Comparison of ENCODE assay signal across 26 cellular contexts in genomic region chr17:72311004-72311403, GRCh38.
"Had no signal": no experiment of that assay in that cellular context is flagged by ENCODE, and none has a peak within 500 bp of the region (broad histone marks: within the 10 kb centered on the region; RNA-seq: fewer than 3 reads in every experiment).

No MANE protein-coding gene starts in this region.

- DNase-seq: activated CD4-positive, alpha-beta T cell treated with anti-CD3 and anti-CD28 coated beads, Interleukin-2, amount 50 U/mL, for 48 hours; activated CD4-positive, CD25-positive, alpha-beta regulatory T cell treated with anti-CD3 and anti-CD28 coated beads, Interleukin-2, amount 50 U/mL, for 72 hours; activated effector memory CD4-positive, alpha-beta T cell treated with Interleukin-2 at 50 U/mL for 16 hours; activated naive CD4-positive, alpha-beta T cell treated with anti-CD3 and anti-CD28 coated beads for 36 hours; activated naive CD8-positive, alpha-beta T cell treated with anti-CD3 and anti-CD28 coated beads, Interleukin-2, amount 10 ng/mL, durations not matched to agents 7 days and 5 days; activated T-cell treated with anti-CD3 and anti-CD28 coated beads, Interleukin-2, amount 50 U/mL, for 48 hours; amniotic stem cell; cerebellar nuclear complex; endodermal cell; heart right ventricle; naive B cell; nucleus accumbens; right cardiac atrium; stimulated activated CD4-positive, alpha-beta T cell treated with anti-CD3 and anti-CD28 coated beads, Interleukin-12 subunit alpha, Interleukin-12 subunit beta, amount 100 ng/mL, for 4 hours; stimulated activated CD4-positive, alpha-beta T cell treated with anti-CD3 and anti-CD28 coated beads, Interleukin-1b, Interleukin-23, amount 100 ng/mL, for 48 hours; stomach; WERI-Rb-1 had no signal

- H3K27me3 Mint-ChIP-seq: activated naive CD8-positive, alpha-beta T cell treated with anti-CD3 and anti-CD28 coated beads, Interleukin-2, amount 10 ng/mL, durations not matched to agents 7 days and 5 days had no signal

- H3K4me1 Mint-ChIP-seq: activated naive CD8-positive, alpha-beta T cell treated with anti-CD3 and anti-CD28 coated beads, Interleukin-2, amount 10 ng/mL, durations not matched to agents 7 days and 5 days; endodermal cell; naive B cell; stimulated activated effector memory CD8-positive, alpha-beta T cell treated with anti-CD3 and anti-CD28 coated beads, Interleukin-12 subunit alpha, Interleukin-12 subunit beta, amount 100 ng/mL, for 72 hours had no signal

- H3K9me3 Mint-ChIP-seq: activated naive CD4-positive, alpha-beta T cell treated with anti-CD3 and anti-CD28 coated beads for 36 hours; endodermal cell had no signal

- FAIRE-seq: bronchial epithelial cell, TTC549 had no signal

- H3K36me3 Mint-ChIP-seq: activated naive CD8-positive, alpha-beta T cell treated with anti-CD3 and anti-CD28 coated beads, Interleukin-2, amount 10 ng/mL, durations not matched to agents 7 days and 5 days; naive B cell; stimulated activated effector memory CD8-positive, alpha-beta T cell treated with anti-CD3 and anti-CD28 coated beads, Interleukin-12 subunit alpha, Interleukin-12 subunit beta, amount 100 ng/mL, for 72 hours had no signal

- H3K36me3 ChIP-seq: heart right ventricle, stomach, suprapubic skin, tibial nerve, WERI-Rb-1 had no signal

- H3K27ac Mint-ChIP-seq: activated naive CD4-positive, alpha-beta T cell treated with anti-CD3 and anti-CD28 coated beads for 36 hours; activated naive CD8-positive, alpha-beta T cell treated with anti-CD3 and anti-CD28 coated beads, Interleukin-2, amount 10 ng/mL, durations not matched to agents 7 days and 5 days; endodermal cell; naive B cell; stimulated activated effector memory CD8-positive, alpha-beta T cell treated with anti-CD3 and anti-CD28 coated beads, Interleukin-12 subunit alpha, Interleukin-12 subunit beta, amount 100 ng/mL, for 72 hours had no signal

- H3K9me3 ChIP-seq: heart right ventricle, stomach, suprapubic skin had no signal

- H3K4me3 ChIP-seq: coronary artery, heart right ventricle, lung, stomach, suprapubic skin, tibial nerve had no signal

- H3K4me3 Mint-ChIP-seq: activated naive CD4-positive, alpha-beta T cell treated with anti-CD3 and anti-CD28 coated beads for 36 hours; activated naive CD8-positive, alpha-beta T cell treated with anti-CD3 and anti-CD28 coated beads, Interleukin-2, amount 10 ng/mL, durations not matched to agents 7 days and 5 days; endodermal cell; naive B cell; stimulated activated effector memory CD8-positive, alpha-beta T cell treated with anti-CD3 and anti-CD28 coated beads, Interleukin-12 subunit alpha, Interleukin-12 subunit beta, amount 100 ng/mL, for 72 hours had no signal

- ATAC-seq: heart right ventricle; left lobe of liver; right cardiac atrium; stimulated activated effector memory CD8-positive, alpha-beta T cell treated with anti-CD3 and anti-CD28 coated beads, Interleukin-12 subunit alpha, Interleukin-12 subunit beta, amount 100 ng/mL, for 72 hours had no signal

- H3K27me3 ChIP-seq: tibial nerve had no signal

- H3K27ac ChIP-seq: coronary artery, heart right ventricle, parathyroid adenoma, stomach, suprapubic skin, tibial nerve, WERI-Rb-1 had no signal

- H3K4me1 ChIP-seq: heart right ventricle, parathyroid adenoma, stomach, suprapubic skin had no signal
